In genomic region chr2:159817278-159817677, GRCh38 we compare ENCODE assay signal across 18 cellular contexts.
"Had no signal": no experiment of that assay in that cellular context is flagged by ENCODE, and none has a peak within 500 bp of the region (broad histone marks: within the 10 kb centered on the region; RNA-seq: fewer than 3 reads in every experiment).

No MANE protein-coding gene starts in this region.

- H3K9me3 ChIP-seq: breast epithelium, esophagus squamous epithelium, lower lobe of right lung, right atrium auricular region had no signal

- H3K9me3 Mint-ChIP-seq: activated CD4-positive, alpha-beta memory T cell treated with anti-CD3 and anti-CD28 coated beads, Interleukin-2, amount 10 ng/mL, durations not matched to agents 7 days and 5 days; activated naive CD8-positive, alpha-beta T cell treated with anti-CD3 and anti-CD28 coated beads, Interleukin-2, amount 10 ng/mL, durations not matched to agents 7 days and 5 days; immature natural killer cell; naive B cell had no signal

- DNase-seq: activated CD4-positive, alpha-beta memory T cell treated with anti-CD3 and anti-CD28 coated beads, Interleukin-2, amount 10 ng/mL, durations not matched to agents 7 days and 5 days; activated CD4-positive, alpha-beta T cell treated with anti-CD3 and anti-CD28 coated beads for 36 hours; activated naive CD8-positive, alpha-beta T cell treated with anti-CD3 and anti-CD28 coated beads, Interleukin-2, amount 10 ng/mL, durations not matched to agents 7 days and 5 days; aorta; dorsolateral prefrontal cortex; esophagus squamous epithelium; foreskin fibroblast; glutamatergic neuron; immature natural killer cell; left cardiac atrium; lower lobe of right lung; naive B cell; posterior cingulate gyrus; stimulated activated CD4-positive, alpha-beta T cell treated with anti-CD3 and anti-CD28 coated beads, Interleukin-4, amount 100 ng/mL, for 4 hours had no signal

- H3K27me3 ChIP-seq: breast epithelium, esophagus squamous epithelium, right atrium auricular region had no signal

- H3K27ac Mint-ChIP-seq: activated CD4-positive, alpha-beta memory T cell treated with anti-CD3 and anti-CD28 coated beads, Interleukin-2, amount 10 ng/mL, durations not matched to agents 7 days and 5 days; activated CD4-positive, alpha-beta T cell treated with anti-CD3 and anti-CD28 coated beads for 36 hours; activated naive CD8-positive, alpha-beta T cell treated with anti-CD3 and anti-CD28 coated beads, Interleukin-2, amount 10 ng/mL, durations not matched to agents 7 days and 5 days; immature natural killer cell had no signal

- H3K27me3 Mint-ChIP-seq: activated CD4-positive, alpha-beta memory T cell treated with anti-CD3 and anti-CD28 coated beads, Interleukin-2, amount 10 ng/mL, durations not matched to agents 7 days and 5 days; activated CD4-positive, alpha-beta T cell treated with anti-CD3 and anti-CD28 coated beads for 36 hours; activated naive CD8-positive, alpha-beta T cell treated with anti-CD3 and anti-CD28 coated beads, Interleukin-2, amount 10 ng/mL, durations not matched to agents 7 days and 5 days; naive B cell had no signal

- H3K4me1 ChIP-seq: breast epithelium, esophagus squamous epithelium, lower lobe of right lung, right atrium auricular region had no signal

- H3K4me1 Mint-ChIP-seq: activated CD4-positive, alpha-beta memory T cell treated with anti-CD3 and anti-CD28 coated beads, Interleukin-2, amount 10 ng/mL, durations not matched to agents 7 days and 5 days; activated CD4-positive, alpha-beta T cell treated with anti-CD3 and anti-CD28 coated beads for 36 hours; immature natural killer cell had no signal

- H3K36me3 ChIP-seq: breast epithelium, esophagus squamous epithelium, lower lobe of right lung, right atrium auricular region had no signal

- H3K4me3 ChIP-seq: breast epithelium, dorsolateral prefrontal cortex, esophagus squamous epithelium, lower lobe of right lung, right atrium auricular region, skin epidermis had no signal

- H3K4me3 Mint-ChIP-seq: activated CD4-positive, alpha-beta memory T cell treated with anti-CD3 and anti-CD28 coated beads, Interleukin-2, amount 10 ng/mL, durations not matched to agents 7 days and 5 days; activated CD4-positive, alpha-beta T cell treated with anti-CD3 and anti-CD28 coated beads for 36 hours; activated naive CD8-positive, alpha-beta T cell treated with anti-CD3 and anti-CD28 coated beads, Interleukin-2, amount 10 ng/mL, durations not matched to agents 7 days and 5 days; immature natural killer cell had no signal

- ATAC-seq: activated CD4-positive, alpha-beta T cell treated with anti-CD3 and anti-CD28 coated beads for 36 hours; left cardiac atrium; lower lobe of right lung had no signal

- H3K27ac ChIP-seq: breast epithelium, dorsolateral prefrontal cortex, esophagus squamous epithelium, lower lobe of right lung, right atrium auricular region, skin epidermis, VCaP had no signal
